Comparison of ENCODE assay signal across 16 cellular contexts in the genomic region with DNA sequence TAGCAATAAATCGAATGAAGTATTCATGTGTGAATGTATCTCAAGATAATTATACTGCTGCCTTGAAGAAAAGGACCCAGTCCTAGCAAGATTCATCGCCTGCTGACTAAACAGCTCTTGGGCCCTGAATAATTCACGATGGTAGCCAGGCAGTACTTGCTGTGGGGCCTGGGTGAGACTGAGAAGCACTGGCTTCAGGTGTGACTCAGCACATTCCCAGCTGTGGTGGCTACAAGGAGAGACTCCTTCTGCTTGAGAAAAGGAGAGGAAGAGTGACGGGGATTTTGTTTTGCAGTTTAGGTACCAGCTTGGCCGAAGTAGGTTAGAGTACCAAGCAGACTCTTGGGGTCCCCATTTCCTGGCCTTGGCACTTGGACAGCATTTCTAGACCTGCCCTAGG. TPM values are rescaled to one million over a fixed set of nuclear protein-coding genes. Genes with fewer than 3 reads are reported as not detected.
DNase-seq lines count a peak whose midpoint lies in the region; ATAC-seq and TF ChIP-seq lines count a peak whose summit lies in the region.
"Had no signal": no experiment of that assay in that cellular context is flagged by ENCODE, and none has a peak within 500 bp of the region (broad histone marks: within the 10 kb centered on the region; RNA-seq: fewer than 3 reads in every experiment).

No MANE protein-coding gene starts in this region.

- DNase-seq in HCEC 1CT: peak; percentile 27
- DNase-seq in RPMI8226: peak; percentile 40
- DNase-seq in fibroblast of pulmonary artery (ENCODE audit: low read depth): peak; percentile 7
- DNase-seq in renal cortical epithelial cell (ENCODE audit: low read depth): peak; percentile 83
- DNase-seq in activated gamma-delta T cell treated with Interleukin-2 at 50 U/mL for 16 hours: no peak
- DNase-seq in T-helper 2 cell: no peak
- DNase-seq: activated T-cell treated with anti-CD3 and anti-CD28 coated beads, Interleukin-2, amount 50 U/mL, for 1 hour; COR-L47; MM.1S; NCI-H524; spleen had no signal

- no peak for TF ChIP-seq CTCF in fibroblast of pulmonary artery (IDR thresholded peaks at IDR 0.05; ENCODE audit: low read length, missing control alignments)

- ATAC-seq in HG02840 (IDR thresholded peaks at IDR 0.05; ENCODE audit: low FRiP score, unreplicated experiment) (no peak), GM18858 (IDR thresholded peaks at IDR 0.05; ENCODE audit: unreplicated experiment) (no peak)

- H3K4me3 ChIP-seq in fibroblast of pulmonary artery (replicated peaks; ENCODE audit: low read depth, low read length): no peak overlapping the region
- H3K4me3 ChIP-seq: ascending aorta, SJSA1, spleen, thyroid gland had no signal

RNA-seq across cellular contexts. Expression of a gene that starts 47.6 kb away (rescaled TPM):
- total RNA-seq in renal cortical epithelial cell: not detected in 2 replicates
- total RNA-seq: ascending aorta, SJSA1, spleen, thyroid gland had no signal

Comparison
In these comparisons a context has a peak if more than half of its experiments do, and no peak if none do; other contexts are left out.
1. DNase-seq: peak in HCEC 1CT (single experiment), RPMI8226 (single experiment), fibroblast of pulmonary artery (single experiment) and renal cortical epithelial cell (single experiment); none in activated gamma-delta T cell treated with Interleukin-2 at 50 U/mL for 16 hours (single experiment) and T-helper 2 cell (0 of 5).